9 cellular contexts compared by ENCODE assay signal in genomic region chr12:26402648-26403047, GRCh38.
DNase-seq lines count a peak whose midpoint lies in the region; ATAC-seq, FAIRE-seq and TF ChIP-seq lines count a peak whose summit lies in the region.
"Had no signal": no experiment of that assay in that cellular context is flagged by ENCODE, and none has a peak within 500 bp of the region (broad histone marks: within the 10 kb centered on the region; RNA-seq: fewer than 3 reads in every experiment).

No MANE protein-coding gene starts in this region.

- in situ Hi-C loops in GM23248 (cut with MboI): no loop called here

- H3K18ac ChIP-seq in H1 (ENCODE audit: extremely low read depth, low read length): no peak overlapping the region

- no peak for FAIRE-seq in H1 (lab: Jason Lieb, UNC)

- H3K23ac ChIP-seq in H1 (ENCODE audit: insufficient read length): no peak overlapping the region

- no peak overlapping the region for H3K56ac ChIP-seq in H1 (replicated peaks; ENCODE audit: insufficient read length, low read depth, low read length)

- H3K36me3 ChIP-seq in GM23248 (ENCODE audit: low read depth) (no peaks in the 10 kb centered on the region), H1 (ENCODE audit: control insufficient read depth in 2 of 4, insufficient read depth in 4 of 4, low read length in 3 of 4) (no peaks in the 10 kb centered on the region), parathyroid adenoma (ENCODE audit: control insufficient read depth, insufficient read depth, low read length) (no peaks in the 10 kb centered on the region)

- no peak for ATAC-seq in GM21737 (IDR thresholded peaks at IDR 0.05; ENCODE audit: unreplicated experiment)
- no peak for ATAC-seq in HG03108 (IDR thresholded peaks at IDR 0.05; ENCODE audit: unreplicated experiment)

- TF ChIP-seq EP300 in H1 (IDR thresholded peaks at IDR 0.05; ENCODE audit: borderline replicate concordance in 1 of 2, low read depth in 2 of 2, low read length in 2 of 2): no peak

- H3K27ac ChIP-seq in GM23248: no peak overlapping the region
- H3K27ac ChIP-seq in H1 (ENCODE audit: low read depth, low read length): no peak overlapping the region
- H3K27ac ChIP-seq in parathyroid adenoma: peak overlapping the region; percentile 26

- no peaks in the 10 kb centered on the region for H3K79me2 ChIP-seq in GM23248 (ENCODE audit: insufficient read depth)
- H3K79me2 ChIP-seq in H1 (ENCODE audit: control insufficient read depth in 1 of 2, insufficient read depth in 2 of 2, low read length in 2 of 2): no peaks in the 10 kb centered on the region
- H3K79me2 ChIP-seq in parathyroid adenoma: no peaks in the 10 kb centered on the region

- H3K4me3 ChIP-seq in GM23248 (no peak overlapping the region), H1 (ENCODE audit: extremely low read depth in 1 of 4, insufficient read depth in 2 of 4, low read depth in 3 of 4, low read length in 4 of 4) (no peak overlapping the region), parathyroid adenoma (ENCODE audit: low read depth, low read length) (no peak overlapping the region)

- CTCF ChIA-PET in H1 (lab: Charles Lee; ENCODE audit: partially characterized antibody): interaction anchor here (0.6 to 2.5 kb wide), 12 partner anchors 10 to 295 kb away, joined by 3 to 10 read pairs (median 3); no protein-coding TSS in a partner anchor

- peak; percentile 36 to 58 (median 40) for TF ChIP-seq CTCF in H1 (IDR thresholded peaks at IDR 0.05; ENCODE audit: control extremely low read depth in 1 of 3, insufficient read depth in 1 of 3, low read depth in 1 of 3, low read length in 3 of 3)
- TF ChIP-seq CTCF in parathyroid adenoma (IDR thresholded peaks at IDR 0.05): peak; percentile 17

- H3K9ac ChIP-seq in GM23248 (no peak overlapping the region), H1 (replicated peaks in 1 of 4; ENCODE audit: extremely low read depth in 1 of 4, low read depth in 3 of 4, low read length in 3 of 4) (no peak overlapping the region), parathyroid adenoma (no peak overlapping the region)

- H3K14ac ChIP-seq in H1 (ENCODE audit: insufficient read length): no peak overlapping the region

- no peak overlapping the region for H2BK15ac ChIP-seq in H1 (ENCODE audit: low read length)

- H3K23me2 ChIP-seq in H1 (ENCODE audit: low read depth, low read length): no peaks in the 10 kb centered on the region; the same call in 1 of the 2 replicates

- H4K5ac ChIP-seq in H1 (ENCODE audit: insufficient read length, low read depth, low read length): no peak overlapping the region

- H3K4me1 ChIP-seq in GM23248 (ENCODE audit: insufficient read depth) (no peaks in the 10 kb centered on the region), H1 (replicated peaks in 1 of 4; ENCODE audit: control insufficient read depth in 3 of 4, insufficient read depth in 4 of 4, low read length in 3 of 4) (no peaks in the 10 kb centered on the region), parathyroid adenoma (peaks cover 9% of the 10 kb centered on the region)

- 66 to 76% methylated on average over 4 of the region's 4 CpGs for WGBS in GM23248 (ENCODE audit: low coverage in 1 of 2, low lambda C conversion rate in 2 of 2, missing lambda C conversion rate in 2 of 2), 2 experiments
- WGBS in H1 (ENCODE audit: extremely low coverage in 1 of 2, insufficient coverage in 1 of 2, insufficient read length in 1 of 2, insufficient replicate concordance in 2 of 2, low coverage in 1 of 2, low lambda C conversion rate in 2 of 2, missing lambda C conversion rate in 1 of 2), 2 experiments: 88% methylated on average over 4 of the region's 4 CpGs; no CpG with 5 or more reads in 1 of the 2 experiments

- peak; percentile 57 to 62; a peak in 3 of 4 replicates for TF ChIP-seq RAD21 in H1 (IDR thresholded peaks at IDR 0.05 in 1 of 2, conservative IDR thresholded peaks at IDR 0.05 in 1 of 2; ENCODE audit: low read depth in 2 of 2, low read length in 2 of 2)

- no peak overlapping the region for H2BK20ac ChIP-seq in H1 (ENCODE audit: low read length)

- no peaks in the 10 kb centered on the region for H3F3A ChIP-seq in GM23248 (ENCODE audit: insufficient read depth)

- no peak overlapping the region for H2BK12ac ChIP-seq in H1 (ENCODE audit: low read depth, low read length)

- H2AFZ ChIP-seq in GM23248 (no peak overlapping the region), H1 (ENCODE audit: low read length) (no peak overlapping the region), parathyroid adenoma (no peak overlapping the region)

- H4K20me1 ChIP-seq in GM23248 (ENCODE audit: insufficient read depth) (no peaks in the 10 kb centered on the region), H1 (replicated peaks in 1 of 2; ENCODE audit: control insufficient read depth in 1 of 2, insufficient read depth in 2 of 2, low read length in 2 of 2) (no peaks in the 10 kb centered on the region)

- no peaks in the 10 kb centered on the region for H3K79me1 ChIP-seq in H1 (ENCODE audit: low read depth, low read length)

- H3K4ac ChIP-seq in H1 (replicated peaks; ENCODE audit: insufficient read length, low read depth, low read length): no peak overlapping the region

- TF ChIP-seq POLR2A in H1 (IDR thresholded peaks at IDR 0.05; ENCODE audit: control extremely low read depth in 1 of 2, low read depth in 2 of 2, low read length in 2 of 2): no peak

- no peak overlapping the region for H4K91ac ChIP-seq in H1 (replicated peaks; ENCODE audit: insufficient read length, low read length)

- no peak overlapping the region for H2BK5ac ChIP-seq in H1 (ENCODE audit: low read depth, low read length)

- H3K9me3 ChIP-seq in GM23248 (ENCODE audit: low read depth) (no peaks in the 10 kb centered on the region), H1 (ENCODE audit: insufficient read depth in 2 of 2, low read depth in 1 of 2, low read length in 1 of 2) (no peaks in the 10 kb centered on the region), parathyroid adenoma (ENCODE audit: control insufficient read depth, low read length) (no peaks in the 10 kb centered on the region)

- H3K9me2 ChIP-seq in GM23248 (ENCODE audit: insufficient read depth): no peaks in the 10 kb centered on the region

- no peak overlapping the region for H4K8ac ChIP-seq in H1 (ENCODE audit: extremely low read depth, insufficient read depth, low read length)

- no peak overlapping the region for H2AK5ac ChIP-seq in H1 (ENCODE audit: low read depth, low read length)

- peak; percentile 2 for DNase-seq in GM23248
- peak; percentile 40 to 62 for DNase-seq in NCI-H526 (lab: John Stamatoyannopoulos, UW)
- DNase-seq in H1 (ENCODE audit: low read depth in 1 of 2, low spot score in 2 of 2): peak in 1 of 2 experiments; percentile 13
- no peak for DNase-seq in COLO829 (ENCODE audit: low spot score)
- no peak for DNase-seq in OCI-M1 (lab: John Stamatoyannopoulos, UW)
- DNase-seq: NCI-H187 treated with DMSO at 0.1 percent for 48 hours had no signal

- H3K4me2 ChIP-seq in GM23248 (ENCODE audit: unreplicated experiment) (no peak overlapping the region), H1 (ENCODE audit: insufficient read depth in 1 of 2, low read depth in 2 of 2, low read length in 2 of 2) (no peak overlapping the region), parathyroid adenoma (ENCODE audit: low read length) (no peak overlapping the region)

- POLR2A ChIA-PET in H1 (lab: Charles Lee; ENCODE audit: partially characterized antibody): no interaction called here

- no peak overlapping the region for H2BK120ac ChIP-seq in H1 (replicated peaks; ENCODE audit: low read depth, low read length)

- H3K27me3 ChIP-seq in GM23248 (replicated peaks; ENCODE audit: insufficient read depth): no peaks in the 10 kb centered on the region
- no peaks in the 10 kb centered on the region for H3K27me3 ChIP-seq in H1 (replicated peaks in 1 of 4; ENCODE audit: control insufficient read depth in 3 of 4, extremely low read depth in 1 of 4, insufficient read depth in 3 of 4, low read length in 3 of 4)
- H3K27me3 ChIP-seq in parathyroid adenoma (ENCODE audit: control insufficient read depth, insufficient read depth, low read length): no peaks in the 10 kb centered on the region

TF ChIP-seq in H1, 55 proteins besides CTCF, POLR2A, EP300 and RAD21:
- TF ChIP-seq SP2 (IDR thresholded peaks at IDR 0.05; ENCODE audit: low read length) (no peak), JUND (IDR thresholded peaks at IDR 0.05; ENCODE audit: low read length) (peak; percentile 71), MAX (IDR thresholded peaks at IDR 0.05) (no peak)

Comparison
In these comparisons a context has a peak if more than half of its experiments do, and no peak if none do; other contexts are left out.
1. DNase-seq: peak in GM23248 (single experiment) and NCI-H526 (2 of 2); none in COLO829 (single experiment) and OCI-M1 (single experiment).